Comparison of ENCODE assay signal across 27 cellular contexts in genomic region chr3:30527720-30528119, GRCh38.
DNase-seq lines count a peak whose midpoint lies in the region; ATAC-seq and TF ChIP-seq lines count a peak whose summit lies in the region.
"Had no signal": no experiment of that assay in that cellular context is flagged by ENCODE, and none has a peak within 500 bp of the region (broad histone marks: within the 10 kb centered on the region; RNA-seq: fewer than 3 reads in every experiment).

No MANE protein-coding gene starts in this region.

- in situ Hi-C loops in HAP-1 (cut with MboI; ENCODE audit: low sequenced_read_pairs) = no loop called here

- TF ChIP-seq RAD21 in liver (IDR thresholded peaks at IDR 0.05) = peak; percentile 62 to 68

- intact Hi-C loops in sciatic nerve (cut with DNase I) = no loop called here

- H3K27me3 ChIP-seq in liver (ENCODE audit: control insufficient read depth in 4 of 4, insufficient read depth in 4 of 4, low read length in 3 of 4) (no peaks in the 10 kb centered on the region), HAP-1 (ENCODE audit: low read depth) (no peaks in the 10 kb centered on the region)
- H3K27me3 ChIP-seq: brain microvascular endothelial cell, colonic mucosa, foreskin keratinocyte, MG63, pancreas had no signal

- peak overlapping the region in 1 of 2 donors; percentile 48 for H3K9ac ChIP-seq in liver (ENCODE audit: low read depth in 1 of 2, low read length in 2 of 2)

- H3K9me3 ChIP-seq in liver (ENCODE audit: control insufficient read depth in 4 of 4, low read length in 3 of 4) (no peaks in the 10 kb centered on the region), HAP-1 (no peaks in the 10 kb centered on the region)
- H3K9me3 ChIP-seq: colonic mucosa, MG63, pancreas had no signal

- no peak overlapping the region for H3K4me3 ChIP-seq in choroid plexus epithelial cell (ENCODE audit: low read depth, low read length)
- no peak overlapping the region for H3K4me3 ChIP-seq in liver (ENCODE audit: low read depth in 1 of 3, low read length in 3 of 3)
- no peak overlapping the region for H3K4me3 ChIP-seq in HAP-1
- H3K4me3 ChIP-seq: colonic mucosa, GM12878, MG63, pancreas, PC-9, skin epidermis had no signal

- 27% methylated on average over 3 of the region's 3 CpGs for WGBS in liver

- ATAC-seq in sciatic nerve = peak; percentile 88
- ATAC-seq: effector memory CD8-positive, alpha-beta T cell; foreskin keratinocyte; GM12878; pancreas; stimulated activated naive CD8-positive, alpha-beta T cell treated with anti-CD3 and anti-CD28 coated beads, Interleukin-15, amount 100 ng/mL, for 72 hours had no signal

- TF ChIP-seq CTCF in choroid plexus epithelial cell (conservative IDR thresholded peaks at IDR 0.05; ENCODE audit: low read depth, low read length) (no peak), liver (IDR thresholded peaks at IDR 0.05; ENCODE audit: low read depth, low read length, missing input control) (no peak)

- H3K4me1 ChIP-seq in liver (ENCODE audit: control insufficient read depth in 4 of 4, insufficient read depth in 4 of 4, low read length in 3 of 4) (peaks cover 4 to 7% (median 5%) of the 10 kb centered on the region in 4 donors), HAP-1 (no peaks in the 10 kb centered on the region)
- H3K4me1 ChIP-seq: colonic mucosa, pancreas had no signal

- DNase-seq in NCI-H748 (lab: John Stamatoyannopoulos, UW; ENCODE audit: unreplicated experiment) = peak; percentile 14
- no peak for DNase-seq in NCI-H748 treated with DMSO at 0.1 percent for 48 hours (lab: John Stamatoyannopoulos, UW)
- DNase-seq in choroid plexus epithelial cell (ENCODE audit: low read depth) = peak; percentile 41
- DNase-seq in sciatic nerve (ENCODE audit: low spot score) = no peak
- DNase-seq in HAP-1 (ENCODE audit: low spot score in 2 of 2) = no peak
- DNase-seq in NCI-H1694 treated with DMSO at 0.1 percent for 48 hours (lab: John Stamatoyannopoulos, UW) = no peak
- no peak for DNase-seq in NOMO-1 (lab: John Stamatoyannopoulos, UW; ENCODE audit: unreplicated experiment in 2 of 2)
- DNase-seq: 8988T; activated CD4-positive, CD25-positive, alpha-beta regulatory T cell; activated naive CD4-positive, alpha-beta T cell treated with Interleukin-2 at 50 U/mL for 16 hours; brain microvascular endothelial cell; colonic mucosa; effector memory CD8-positive, alpha-beta T cell; foreskin keratinocyte; hippocampal formation; KBM-7; MG63; NCI-H1105 treated with DMSO at 0.1 percent for 48 hours; NCI-H2029; NCI-H226; pancreas; PC-9; stimulated activated naive CD8-positive, alpha-beta T cell treated with anti-CD3 and anti-CD28 coated beads, Interleukin-15, amount 100 ng/mL, for 72 hours; T1000 had no signal

- H3K36me3 ChIP-seq in liver (ENCODE audit: control insufficient read depth in 4 of 4, insufficient read depth in 3 of 4, low read depth in 1 of 4, low read length in 3 of 4) (no peaks in the 10 kb centered on the region), HAP-1 (replicated peaks) (no peaks in the 10 kb centered on the region)
- H3K36me3 ChIP-seq: brain microvascular endothelial cell, colonic mucosa, MG63, pancreas had no signal

- H3K27ac ChIP-seq in liver (ENCODE audit: low read depth in 1 of 2, low read length in 2 of 2) = peak overlapping the region in 1 of 2 donors; percentile 27
- H3K27ac ChIP-seq: brain microvascular endothelial cell, colonic mucosa, foreskin keratinocyte, pancreas, PC-9 had no signal

TF ChIP-seq in liver, 16 proteins besides CTCF, POLR2A, EP300 and RAD21:
- TF ChIP-seq YY1 (IDR thresholded peaks at IDR 0.05) (peak; percentile 80), TAF1 (conservative IDR thresholded peaks at IDR 0.05) (no peak), SP1 (IDR thresholded peaks at IDR 0.05) (peak; percentile 75), ZBTB33 (IDR thresholded peaks at IDR 0.05) (peak; percentile 60), REST (IDR thresholded peaks at IDR 0.05) (peak; percentile 49), GABPA (IDR thresholded peaks at IDR 0.05 in 1 of 2, conservative IDR thresholded peaks at IDR 0.05 in 1 of 2) (no peak), FOXA2 (IDR thresholded peaks at IDR 0.05) (peak; percentile 96), HNF4A (conservative IDR thresholded peaks at IDR 0.05) (peak; percentile 75 to 82), RXRA (IDR thresholded peaks at IDR 0.05) (peak; percentile 82 to 88), MAX (IDR thresholded peaks at IDR 0.05) (peak; percentile 80), ATF3 (IDR thresholded peaks at IDR 0.05) (peak; percentile 60), NR2F2 (IDR thresholded peaks at IDR 0.05) (peak; percentile 93), HNF4G (IDR thresholded peaks at IDR 0.05) (no peak), JUND (IDR thresholded peaks at IDR 0.05) (peak; percentile 86 to 95), FOXA1 (IDR thresholded peaks at IDR 0.05) (peak; percentile 96), EGR1 (IDR thresholded peaks at IDR 0.05; ENCODE audit: low read depth in 2 of 2) (peak; percentile 66 to 95)

Comparison
In these comparisons a context has a peak if more than half of its experiments do, and no peak if none do; other contexts are left out.
1. DNase-seq: peak in NCI-H748 (single experiment) and choroid plexus epithelial cell (single experiment); none in NCI-H748 treated with DMSO at 0.1 percent for 48 hours (single experiment), sciatic nerve (single experiment), HAP-1 (0 of 2), NCI-H1694 treated with DMSO at 0.1 percent for 48 hours (single experiment) and NOMO-1 (0 of 2).